In the genomic region with DNA sequence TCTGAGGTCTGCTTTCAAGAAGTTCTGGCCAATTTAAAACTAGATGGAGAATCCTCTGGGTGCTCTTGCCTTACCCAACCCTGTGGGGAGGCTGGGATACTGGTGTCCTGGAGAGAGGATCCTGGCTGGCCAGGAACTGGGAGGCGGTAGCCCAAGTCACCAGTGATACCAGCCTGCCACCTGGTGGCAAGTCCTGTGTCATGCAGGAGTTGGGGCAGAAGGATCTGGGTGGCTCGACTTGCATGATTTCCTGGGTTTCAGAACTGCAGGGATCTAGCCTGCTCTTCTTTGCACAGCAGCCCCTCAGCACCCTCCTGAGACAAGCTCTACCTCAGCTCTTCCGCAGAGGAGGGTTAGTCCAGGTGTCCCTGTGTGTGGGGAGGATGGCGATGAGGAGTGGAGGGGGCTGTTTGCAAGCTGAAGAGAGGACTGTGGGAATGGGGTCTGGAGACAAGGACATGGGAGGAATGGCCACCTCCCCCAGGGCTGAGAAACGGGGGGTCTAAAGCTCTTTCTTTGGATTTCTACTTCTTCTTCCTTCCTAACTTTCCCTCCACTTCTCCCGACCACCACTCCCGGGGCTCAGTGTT, we compare ENCODE assay signal across 9 cellular contexts. TPM values are rescaled to one million over a fixed set of nuclear protein-coding genes. Genes with fewer than 3 reads are reported as not detected.
DNase-seq lines count a peak whose midpoint lies in the region; ATAC-seq and TF ChIP-seq lines count a peak whose summit lies in the region.
"Had no signal": no experiment of that assay in that cellular context is flagged by ENCODE, and none has a peak within 500 bp of the region (broad histone marks: within the 10 kb centered on the region; RNA-seq: fewer than 3 reads in every experiment).

No MANE protein-coding gene starts in this region.

- ATAC-seq in GM18517 (IDR thresholded peaks at IDR 0.05; ENCODE audit: unreplicated experiment) (no peak), GM18502 (IDR thresholded peaks at IDR 0.05; ENCODE audit: poor library complexity, unreplicated experiment) (no peak)

- DNase-seq in EH (ENCODE audit: low read depth) (peak; percentile 71), RWPE1 (ENCODE audit: low spot score) (peak; percentile 81), glutamatergic neuron (peak; percentile 89), pons (ENCODE audit: low spot score) (peak; percentile 70)
- DNase-seq in activated naive CD4-positive, alpha-beta T cell treated with anti-CD3 and anti-CD28 coated beads, Interleukin-2, amount 10 ng/mL, durations not matched to agents 7 days and 5 days: peak; percentile 75

- CTCF ChIA-PET in RWPE1 (lab: Yijun Ruan, JAX): interaction anchor here (0.6 to 1.9 kb wide), 8 partner anchors 9 to 526 kb away, joined by 3 to 14 read pairs (median 3); no protein-coding TSS in a partner anchor
- CTCF ChIA-PET in activated naive CD4-positive, alpha-beta T cell treated with anti-CD3 and anti-CD28 coated beads, Interleukin-2, amount 10 ng/mL, durations not matched to agents 7 days and 5 days (lab: Charles Lee): interaction anchor here (0.7 to 17.8 kb wide), 30 partner anchors 11 to 438 kb away, joined by 3 to 410 read pairs (median 4); no protein-coding TSS in a partner anchor

- no peak overlapping the region for H3K27ac ChIP-seq in RWPE1
- H3K27ac ChIP-seq: epithelial cell of prostate had no signal

- no peak for TF ChIP-seq EP300 in Ishikawa (IDR thresholded peaks at IDR 0.05; ENCODE audit: borderline replicate concordance)

- POLR2A ChIA-PET in RWPE1 (lab: Yijun Ruan, JAX; ENCODE audit: low non-redundant PET): no interaction called here

- H3K4me1 Mint-ChIP-seq in activated naive CD4-positive, alpha-beta T cell treated with anti-CD3 and anti-CD28 coated beads, Interleukin-2, amount 10 ng/mL, durations not matched to agents 7 days and 5 days: peaks cover 8% of the 10 kb centered on the region
- no peaks in the 10 kb centered on the region for H3K4me1 Mint-ChIP-seq in glutamatergic neuron (ENCODE audit: low read depth, unreplicated experiment)

- peaks cover 58% of the 10 kb centered on the region for H3K27me3 Mint-ChIP-seq in activated naive CD4-positive, alpha-beta T cell treated with anti-CD3 and anti-CD28 coated beads, Interleukin-2, amount 10 ng/mL, durations not matched to agents 7 days and 5 days
- H3K27me3 Mint-ChIP-seq in glutamatergic neuron (ENCODE audit: unreplicated experiment): peaks cover 21% of the 10 kb centered on the region

- H3K36me3 Mint-ChIP-seq in activated naive CD4-positive, alpha-beta T cell treated with anti-CD3 and anti-CD28 coated beads, Interleukin-2, amount 10 ng/mL, durations not matched to agents 7 days and 5 days: no peaks in the 10 kb centered on the region
- H3K36me3 Mint-ChIP-seq in glutamatergic neuron (ENCODE audit: unreplicated experiment): no peaks in the 10 kb centered on the region

- H3K4me3 Mint-ChIP-seq in activated naive CD4-positive, alpha-beta T cell treated with anti-CD3 and anti-CD28 coated beads, Interleukin-2, amount 10 ng/mL, durations not matched to agents 7 days and 5 days: no peak overlapping the region
- no peak overlapping the region for H3K4me3 Mint-ChIP-seq in glutamatergic neuron (ENCODE audit: unreplicated experiment)

- no peaks in the 10 kb centered on the region for H3K9me3 Mint-ChIP-seq in activated naive CD4-positive, alpha-beta T cell treated with anti-CD3 and anti-CD28 coated beads, Interleukin-2, amount 10 ng/mL, durations not matched to agents 7 days and 5 days
- H3K9me3 Mint-ChIP-seq in glutamatergic neuron (ENCODE audit: unreplicated experiment): peaks cover 5% of the 10 kb centered on the region

- TF ChIP-seq CTCF in RWPE1 (conservative IDR thresholded peaks at IDR 0.05; ENCODE audit: low read depth): peak; percentile 84
- peak; percentile 96 for TF ChIP-seq CTCF in glutamatergic neuron (IDR thresholded peaks at IDR 0.05; ENCODE audit: partially characterized antibody, unreplicated experiment)

- no peak overlapping the region for H3K27ac Mint-ChIP-seq in activated naive CD4-positive, alpha-beta T cell treated with anti-CD3 and anti-CD28 coated beads, Interleukin-2, amount 10 ng/mL, durations not matched to agents 7 days and 5 days
- H3K27ac Mint-ChIP-seq in glutamatergic neuron (ENCODE audit: unreplicated experiment): no peak overlapping the region

- peak; percentile 98 for TF ChIP-seq RAD21 in Ishikawa (IDR thresholded peaks at IDR 0.05; ENCODE audit: low read depth)

TF ChIP-seq in Ishikawa, 13 proteins besides CTCF, POLR2A, EP300 and RAD21:
- TF ChIP-seq, protein P1, sequence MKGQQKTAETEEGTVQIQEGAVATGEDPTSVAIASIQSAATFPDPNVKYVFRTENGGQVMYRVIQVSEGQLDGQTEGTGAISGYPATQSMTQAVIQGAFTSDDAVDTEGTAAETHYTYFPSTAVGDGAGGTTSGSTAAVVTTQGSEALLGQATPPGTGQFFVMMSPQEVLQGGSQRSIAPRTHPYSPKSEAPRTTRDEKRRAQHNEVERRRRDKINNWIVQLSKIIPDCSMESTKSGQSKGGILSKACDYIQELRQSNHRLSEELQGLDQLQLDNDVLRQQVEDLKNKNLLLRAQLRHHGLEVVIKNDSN (IDR thresholded peaks at IDR 0.05): no peak
- TF ChIP-seq, protein P2, sequence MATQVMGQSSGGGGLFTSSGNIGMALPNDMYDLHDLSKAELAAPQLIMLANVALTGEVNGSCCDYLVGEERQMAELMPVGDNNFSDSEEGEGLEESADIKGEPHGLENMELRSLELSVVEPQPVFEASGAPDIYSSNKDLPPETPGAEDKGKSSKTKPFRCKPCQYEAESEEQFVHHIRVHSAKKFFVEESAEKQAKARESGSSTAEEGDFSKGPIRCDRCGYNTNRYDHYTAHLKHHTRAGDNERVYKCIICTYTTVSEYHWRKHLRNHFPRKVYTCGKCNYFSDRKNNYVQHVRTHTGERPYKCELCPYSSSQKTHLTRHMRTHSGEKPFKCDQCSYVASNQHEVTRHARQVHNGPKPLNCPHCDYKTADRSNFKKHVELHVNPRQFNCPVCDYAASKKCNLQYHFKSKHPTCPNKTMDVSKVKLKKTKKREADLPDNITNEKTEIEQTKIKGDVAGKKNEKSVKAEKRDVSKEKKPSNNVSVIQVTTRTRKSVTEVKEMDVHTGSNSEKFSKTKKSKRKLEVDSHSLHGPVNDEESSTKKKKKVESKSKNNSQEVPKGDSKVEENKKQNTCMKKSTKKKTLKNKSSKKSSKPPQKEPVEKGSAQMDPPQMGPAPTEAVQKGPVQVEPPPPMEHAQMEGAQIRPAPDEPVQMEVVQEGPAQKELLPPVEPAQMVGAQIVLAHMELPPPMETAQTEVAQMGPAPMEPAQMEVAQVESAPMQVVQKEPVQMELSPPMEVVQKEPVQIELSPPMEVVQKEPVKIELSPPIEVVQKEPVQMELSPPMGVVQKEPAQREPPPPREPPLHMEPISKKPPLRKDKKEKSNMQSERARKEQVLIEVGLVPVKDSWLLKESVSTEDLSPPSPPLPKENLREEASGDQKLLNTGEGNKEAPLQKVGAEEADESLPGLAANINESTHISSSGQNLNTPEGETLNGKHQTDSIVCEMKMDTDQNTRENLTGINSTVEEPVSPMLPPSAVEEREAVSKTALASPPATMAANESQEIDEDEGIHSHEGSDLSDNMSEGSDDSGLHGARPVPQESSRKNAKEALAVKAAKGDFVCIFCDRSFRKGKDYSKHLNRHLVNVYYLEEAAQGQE (IDR thresholded peaks at IDR 0.05; ENCODE audit: low read depth): no peak
- no peak for TF ChIP-seq YY1 (IDR thresholded peaks at IDR 0.05; ENCODE audit: low read depth)
- no peak for TF ChIP-seq CREB1 (IDR thresholded peaks at IDR 0.05; ENCODE audit: low read depth)

RNA-seq across cellular contexts. Expression of a gene that starts 4.2 kb away (rescaled TPM):
- not detected for total RNA-seq in glutamatergic neuron (ENCODE audit: unreplicated experiment)

RNA-seq across cellular contexts. Expression of a gene that starts 12.5 kb away (rescaled TPM):
- not detected for total RNA-seq in glutamatergic neuron (ENCODE audit: unreplicated experiment)
